ENCODE assay signal across 8 cellular contexts in the genomic region with DNA sequence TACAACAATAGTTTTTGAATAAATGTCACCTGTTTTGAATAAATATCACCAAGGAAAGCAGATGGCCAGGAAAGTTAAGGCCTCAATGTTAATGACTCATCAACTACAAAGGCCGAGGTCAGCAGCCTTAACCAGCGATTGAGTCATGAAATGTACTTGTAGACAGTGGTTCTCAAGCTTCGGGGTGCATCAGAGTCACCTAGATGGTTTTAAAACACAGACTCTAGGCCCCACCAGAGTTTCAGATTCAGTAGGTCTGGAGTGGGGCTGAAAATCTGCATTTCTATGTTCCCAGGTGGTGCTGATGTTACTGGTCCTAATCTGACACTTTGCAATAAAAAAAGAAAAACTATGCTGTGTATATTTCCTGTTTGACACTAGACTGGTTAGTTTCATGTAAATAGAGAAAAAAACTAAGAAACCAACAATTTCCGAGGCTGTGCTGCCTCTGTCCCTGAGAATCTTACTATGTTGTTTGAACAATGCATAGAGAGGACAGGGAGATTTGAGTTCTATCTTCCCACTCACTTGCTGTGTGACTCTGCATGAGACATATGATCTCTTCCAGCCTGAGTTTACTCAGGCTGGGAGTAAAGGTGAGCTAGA. TPM values are rescaled to one million over a fixed set of nuclear protein-coding genes. Genes with fewer than 3 reads are reported as not detected.
A peak's percentile ranks its signal among the peaks of the same experiment; 100 is the strongest.
DNase-seq lines count a peak whose midpoint lies in the region; ATAC-seq and TF ChIP-seq lines count a peak whose summit lies in the region.

No MANE protein-coding gene starts in this region.

- peaks cover 31% of the 10 kb centered on the region for H3F3A ChIP-seq in PC-9 (ENCODE audit: insufficient read depth, low read depth)

- no peaks in the 10 kb centered on the region for H3K79me2 ChIP-seq in PC-9 (ENCODE audit: low read depth)

- H2BK120ac ChIP-seq in mesenchymal stem cell (ENCODE audit: low read depth, low read length): no peak overlapping the region

- H2BK12ac ChIP-seq in mesenchymal stem cell (ENCODE audit: low read length in 2 of 2): no peak overlapping the region

- H3K4me3 ChIP-seq in PC-9: no peak overlapping the region
- H3K4me3 ChIP-seq in mesenchymal stem cell (ENCODE audit: insufficient read depth in 1 of 2, low read depth in 1 of 2, low read length in 2 of 2): no peak overlapping the region

- DNase-seq in PC-9 (peak; percentile 30 to 81), mesenchymal stem cell (peak; percentile 95), G401 (ENCODE audit: low spot score) (no peak), iPS-NIHi11 (ENCODE audit: low spot score) (no peak), cardiac septum (ENCODE audit: low spot score) (no peak)
- peak in 1 of 2 donors; percentile 58 for DNase-seq in activated naive CD4-positive, alpha-beta T cell treated with anti-CD3 and anti-CD28 coated beads, Interleukin-2, amount 50 U/mL, for 72 hours (ENCODE audit: low spot score in 2 of 2)

- H3K4me2 ChIP-seq in PC-9: peak overlapping the region; percentile 50
- H3K4me2 ChIP-seq in mesenchymal stem cell (ENCODE audit: low read length, poor library complexity, severe bottlenecking): no peak overlapping the region

- H3K79me1 ChIP-seq in mesenchymal stem cell (replicated peaks; ENCODE audit: low read length, poor library complexity, severe bottlenecking): peaks cover 20% of the 10 kb centered on the region

- no peak overlapping the region for H3K23ac ChIP-seq in mesenchymal stem cell (ENCODE audit: low read length in 2 of 2)

- no peak for TF ChIP-seq CTCF in PC-9 (conservative IDR thresholded peaks at IDR 0.05)

- H2AFZ ChIP-seq in PC-9 (0 out of 2 replicates have a peak overlapping the region, but pooled peaks have one; percentile 37), mesenchymal stem cell (ENCODE audit: low read depth, low read length) (no peak overlapping the region)

- POLR2A ChIA-PET in PC-9 (lab: Charles Lee; ENCODE audit: unreplicated experiment): no interaction called here

- H3K36me3 ChIP-seq in PC-9 (ENCODE audit: low read depth) (no peaks in the 10 kb centered on the region), mesenchymal stem cell (ENCODE audit: control insufficient read depth in 1 of 2, insufficient read depth in 2 of 2, low read depth in 1 of 2, low read length in 2 of 2) (no peaks in the 10 kb centered on the region)

- H4K8ac ChIP-seq in mesenchymal stem cell (ENCODE audit: low read length): no peak overlapping the region

- H4K91ac ChIP-seq in mesenchymal stem cell (ENCODE audit: low read length): no peak overlapping the region

- peak overlapping the region; percentile 93 to 98 for H3K27ac Mint-ChIP-seq in activated naive CD4-positive, alpha-beta T cell treated with anti-CD3 and anti-CD28 coated beads, Interleukin-2, amount 50 U/mL, for 72 hours

- peak; percentile 67 for ATAC-seq in GM18519 (IDR thresholded peaks at IDR 0.05; ENCODE audit: low FRiP score, unreplicated experiment)
- ATAC-seq in HG02870 (IDR thresholded peaks at IDR 0.05; ENCODE audit: unreplicated experiment): peak; percentile 88
- peak; percentile 83 to 87 for ATAC-seq in activated naive CD4-positive, alpha-beta T cell treated with anti-CD3 and anti-CD28 coated beads, Interleukin-2, amount 50 U/mL, for 72 hours

- intact Hi-C loops in PC-9 (cut with micrococcal nuclease; ENCODE audit: unreplicated experiment) (no loop called here), cardiac septum (cut with DNase I) (no loop called here)

- 0% methylated on average over 4 of the region's 4 CpGs for WGBS in mesenchymal stem cell

- no peak overlapping the region for H2BK15ac ChIP-seq in mesenchymal stem cell (ENCODE audit: low read depth, poor library complexity, severe bottlenecking)

- no peak overlapping the region for H2AK5ac ChIP-seq in mesenchymal stem cell (ENCODE audit: low read length, severe bottlenecking)

- H3K27ac ChIP-seq in PC-9: peak overlapping the region; percentile 82
- H3K27ac ChIP-seq in mesenchymal stem cell (ENCODE audit: low read length, poor library complexity, severe bottlenecking): peak overlapping the region; percentile 62

- H3K9me2 ChIP-seq in PC-9 (ENCODE audit: insufficient read depth): no peaks in the 10 kb centered on the region

- no TSS peak for BruUV-seq in PC-9 (replicated peaks; lab: Mats Ljungman, UMichigan)

- H3K27me3 ChIP-seq in PC-9 (ENCODE audit: insufficient read depth, low read depth) (no peaks in the 10 kb centered on the region), mesenchymal stem cell (ENCODE audit: control insufficient read depth in 1 of 2, insufficient read depth in 1 of 2, low read length in 2 of 2) (no peaks in the 10 kb centered on the region)

- H3K4ac ChIP-seq in mesenchymal stem cell (ENCODE audit: low read depth in 1 of 2, low read length in 2 of 2): no peak overlapping the region

- no peaks in the 10 kb centered on the region for H4K20me1 ChIP-seq in PC-9 (ENCODE audit: insufficient read depth)

- H3K4me1 ChIP-seq in PC-9 (replicated peaks; ENCODE audit: insufficient read depth) (peaks cover 36% of the 10 kb centered on the region), mesenchymal stem cell (ENCODE audit: control insufficient read depth, insufficient read depth, low read depth, low read length) (peaks cover 3% of the 10 kb centered on the region)

- peak overlapping the region; percentile 46 to 55 for H3K18ac ChIP-seq in mesenchymal stem cell (ENCODE audit: low read depth in 1 of 2, low read length in 2 of 2)

- H3K36me3 Mint-ChIP-seq in activated naive CD4-positive, alpha-beta T cell treated with anti-CD3 and anti-CD28 coated beads, Interleukin-2, amount 50 U/mL, for 72 hours: peaks cover 5 to 20% of the 10 kb centered on the region in 2 donors

- no peaks in the 10 kb centered on the region for H3K9me3 Mint-ChIP-seq in activated naive CD4-positive, alpha-beta T cell treated with anti-CD3 and anti-CD28 coated beads, Interleukin-2, amount 50 U/mL, for 72 hours

- H3K9me3 ChIP-seq in PC-9 (ENCODE audit: insufficient read depth, low read depth) (no peaks in the 10 kb centered on the region), mesenchymal stem cell (ENCODE audit: control insufficient read depth, low read length) (no peaks in the 10 kb centered on the region)

- CTCF ChIA-PET in PC-9 (lab: Charles Lee): interaction anchor here (0.5 kb wide), 1 partner anchor 591 kb away, joined by 4 read pairs; no protein-coding TSS in a partner anchor

- H3K14ac ChIP-seq in mesenchymal stem cell (ENCODE audit: low read length in 2 of 2): no peak overlapping the region

- no peak overlapping the region for H2BK5ac ChIP-seq in mesenchymal stem cell (ENCODE audit: low read depth, low read length, poor library complexity, severe bottlenecking)

- in situ Hi-C loops in G401 (cut with HindIII; ENCODE audit: low sequenced_read_pairs): no loop called here

- peak overlapping the region; percentile 1 for H3K9ac ChIP-seq in mesenchymal stem cell (ENCODE audit: low read length)

RNA-seq across cellular contexts. Expression of a gene that starts 9.8 kb away (rescaled TPM):
- total RNA-seq in PC-9 (2021): 11.3 and 12.3 TPM in 2 replicates
- 100 to 1,000 TPM in 1 of 2 donors, 10 to 100 TPM in 1; 99.3 to 111 TPM for total RNA-seq in activated naive CD4-positive, alpha-beta T cell treated with anti-CD3 and anti-CD28 coated beads, Interleukin-2, amount 50 U/mL, for 72 hours
- polyA plus RNA-seq in mesenchymal stem cell (2013, experiment 1 of 2): 22.8 TPM
- 24.9 TPM for polyA plus RNA-seq in mesenchymal stem cell (2013, experiment 2 of 2)
- total RNA-seq in G401 (2014; rRNA removed; shearing (Covaris generic)): 5.2 and 7.3 TPM in 2 replicates
- 7.1 TPM for total RNA-seq in cardiac septum

RNA-seq across cellular contexts. Expression of a gene that starts 39.1 kb away (rescaled TPM):
- total RNA-seq in PC-9 (2021) (9.9 and 10.8 TPM in 2 replicates), cardiac septum (7.4 TPM)
- 1 to 10 TPM; 4.8 to 9.7 TPM for total RNA-seq in activated naive CD4-positive, alpha-beta T cell treated with anti-CD3 and anti-CD28 coated beads, Interleukin-2, amount 50 U/mL, for 72 hours
- polyA plus RNA-seq in mesenchymal stem cell (2013, experiment 1 of 2): 17.7 TPM
- polyA plus RNA-seq in mesenchymal stem cell (2013, experiment 2 of 2): 16.8 TPM
- 13.5 and 14.9 TPM in 2 replicates for total RNA-seq in G401 (2014; rRNA removed; shearing (Covaris generic))

RNA-seq across cellular contexts. Expression of a gene that starts 39.2 kb away (rescaled TPM):
- 12.2 and 17.1 TPM in 2 replicates for total RNA-seq in PC-9 (2021)
- 10 to 100 TPM; 21.4 to 24.7 TPM for total RNA-seq in activated naive CD4-positive, alpha-beta T cell treated with anti-CD3 and anti-CD28 coated beads, Interleukin-2, amount 50 U/mL, for 72 hours
- polyA plus RNA-seq in mesenchymal stem cell (2013, experiment 1 of 2): 17.1 TPM
- polyA plus RNA-seq in mesenchymal stem cell (2013, experiment 2 of 2): 17.9 TPM
- 4.3 and 9.0 TPM in 2 replicates for total RNA-seq in G401 (2014; rRNA removed; shearing (Covaris generic))
- total RNA-seq in cardiac septum: 4.7 TPM

Comparison
In these comparisons a context has a peak if more than half of its experiments do, and no peak if none do; other contexts are left out.
1. DNase-seq: peak in PC-9 (2 of 2) and mesenchymal stem cell (single experiment); none in G401 (single experiment), iPS-NIHi11 (single experiment) and cardiac septum (single experiment).
2. Peak in every context shown above with its lines, with median percentiles within 50 percentile points of each other: ATAC-seq.